ENCODE assay signal across 9 cellular contexts in the genomic region with DNA sequence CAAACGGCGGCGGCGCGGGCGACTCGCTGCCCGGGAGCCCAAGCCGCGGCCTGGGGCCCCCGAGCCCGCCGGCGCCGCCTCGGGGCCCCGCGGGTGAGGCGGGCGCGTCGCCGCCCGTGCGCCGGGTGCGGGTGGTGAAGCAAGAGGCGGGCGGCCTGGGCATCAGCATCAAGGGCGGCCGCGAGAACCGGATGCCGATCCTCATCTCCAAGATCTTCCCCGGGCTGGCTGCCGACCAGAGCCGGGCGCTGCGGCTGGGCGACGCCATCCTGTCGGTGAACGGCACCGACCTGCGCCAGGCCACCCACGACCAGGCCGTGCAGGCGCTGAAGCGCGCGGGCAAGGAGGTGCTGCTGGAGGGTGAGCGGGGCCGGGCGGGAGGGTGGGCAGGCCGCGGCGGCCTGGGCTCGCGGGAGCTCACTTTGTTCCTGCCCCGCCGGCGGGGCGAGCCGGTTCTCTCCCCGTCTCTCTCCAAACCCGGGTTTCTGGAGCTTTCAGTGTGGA. TPM values are rescaled to one million over a fixed set of nuclear protein-coding genes. Genes with fewer than 3 reads are reported as not detected.
DNase-seq lines count a peak whose midpoint lies in the region; ATAC-seq, FAIRE-seq and TF ChIP-seq lines count a peak whose summit lies in the region.
"Had no signal": no experiment of that assay in that cellular context is flagged by ENCODE, and none has a peak within 500 bp of the region (broad histone marks: within the 10 kb centered on the region; RNA-seq: fewer than 3 reads in every experiment).

No MANE protein-coding gene starts in this region.

- intact Hi-C loops in HCT116 (cut with micrococcal nuclease) = no loop called here
- intact Hi-C loops in activated T-helper 1 cell treated with anti-CD3 and anti-CD28 coated beads, Interleukin-12 subunit alpha, Interleukin-12 subunit beta, Interleukin-2, Interleukin-4 antibody, amounts not matched to agents 30 ng/mL and 10 ng/mL and 1 ng/mL, durations not matched to agents 14 hours and 24 hours and 36 hours (cut with micrococcal nuclease) = loop anchor here (1.0 to 10.0 kb wide), 8 partner anchors 17 to 903 kb away; a partner anchor contains a TSS

- H3K27ac ChIP-seq in HCT116 (ENCODE audit: low read depth, low read length) (peak overlapping the region; percentile 82), neural cell (ENCODE audit: low read length) (peak overlapping the region; percentile 12)

- TF ChIP-seq POLR2A in GM12891 (IDR thresholded peaks at IDR 0.05; ENCODE audit: low read depth, low read length) = no peak
- TF ChIP-seq POLR2A in HCT116 (IDR thresholded peaks at IDR 0.05; ENCODE audit: borderline replicate concordance, extremely low read depth, insufficient read depth, insufficient read length) = no peak

- H3K9ac ChIP-seq in HCT116 (ENCODE audit: low read length) (peak overlapping the region; percentile 74), neural cell (ENCODE audit: low read length) (peak overlapping the region; percentile 70)

- RAD21 ChIA-PET in HCT116 (lab: Charles Lee; ENCODE audit: low non-redundant PET in 1 of 2, low total read pairs in 2 of 2, uncharacterized antibody in 2 of 2, unreplicated experiment in 2 of 2) = interaction anchor here in 1 of 2 experiments (0.6 kb wide), 1 partner anchor 86 kb away, joined by 3 read pairs; no protein-coding TSS in a partner anchor

- peak overlapping the region; percentile 71 to 76 for H3K4me3 ChIP-seq in HCT116 (replicated peaks in 1 of 2; ENCODE audit: low read depth in 1 of 2, low read length in 2 of 2)
- peak overlapping the region; percentile 90 for H3K4me3 ChIP-seq in fibroblast of mammary gland (ENCODE audit: control insufficient read depth, low read depth, low read length)
- H3K4me3 ChIP-seq in neural cell (ENCODE audit: low read length) = peak overlapping the region; percentile 84

- H3K9me3 ChIP-seq in HCT116 (ENCODE audit: control insufficient read depth in 1 of 2, insufficient read depth in 1 of 2, low read depth in 1 of 2, low read length in 2 of 2) = no peaks in the 10 kb centered on the region
- H3K9me3 ChIP-seq in neural cell (ENCODE audit: low read length) = no peaks in the 10 kb centered on the region

- peaks cover 18% of the 10 kb centered on the region for H3K36me3 Mint-ChIP-seq in activated T-helper 1 cell treated with anti-CD3 and anti-CD28 coated beads, Interleukin-12 subunit alpha, Interleukin-12 subunit beta, Interleukin-2, Interleukin-4 antibody, amounts not matched to agents 30 ng/mL and 10 ng/mL and 1 ng/mL, durations not matched to agents 14 hours and 24 hours and 36 hours (ENCODE audit: low read depth)
- peaks cover 9% of the 10 kb centered on the region for H3K36me3 Mint-ChIP-seq in type B pancreatic cell

- peaks cover 58% of the 10 kb centered on the region for H3K4me1 Mint-ChIP-seq in activated T-helper 1 cell treated with anti-CD3 and anti-CD28 coated beads, Interleukin-12 subunit alpha, Interleukin-12 subunit beta, Interleukin-2, Interleukin-4 antibody, amounts not matched to agents 30 ng/mL and 10 ng/mL and 1 ng/mL, durations not matched to agents 14 hours and 24 hours and 36 hours (ENCODE audit: low read depth)
- peaks cover 33% of the 10 kb centered on the region for H3K4me1 Mint-ChIP-seq in type B pancreatic cell (ENCODE audit: unreplicated experiment)

- peak overlapping the region; percentile 94 for H3K4me2 ChIP-seq in HCT116 (ENCODE audit: low read length)
- H3K4me2 ChIP-seq in neural cell (ENCODE audit: low read length) = peak overlapping the region; percentile 83

- DNase-seq in GM12891 (ENCODE audit: insufficient read length, low spot score) (peak; percentile 52), HCT116 (ENCODE audit: low read depth, low spot score) (no peak), NCI-H2171 treated with DMSO at 0.1 percent for 48 hours (lab: John Stamatoyannopoulos, UW) (peak; percentile 57), fibroblast of mammary gland (ENCODE audit: low read depth) (no peak), type B pancreatic cell (ENCODE audit: extremely low spot score, unreplicated experiment) (peak; percentile 73), DMS114 treated with DMSO at 0.1 percent for 48 hours (lab: John Stamatoyannopoulos, UW; ENCODE audit: unreplicated experiment) (no peak)
- DNase-seq in activated T-helper 1 cell treated with anti-CD3 and anti-CD28 coated beads, Interleukin-12 subunit alpha, Interleukin-12 subunit beta, Interleukin-2, Interleukin-4 antibody, amounts not matched to agents 30 ng/mL and 10 ng/mL and 1 ng/mL, durations not matched to agents 14 hours and 24 hours and 36 hours (ENCODE audit: low spot score) = peak; percentile 33

- CTCF ChIA-PET in HCT116 (lab: Charles Lee) = no interaction called here

- peaks cover 7% of the 10 kb centered on the region for H3F3A ChIP-seq in neural cell (ENCODE audit: insufficient read depth, low read length, poor library complexity, severe bottlenecking)

- POLR2A ChIA-PET in HCT116 (lab: Charles Lee) = no interaction called here

- H3K9me2 ChIP-seq in HCT116 (ENCODE audit: insufficient read depth) (no peaks in the 10 kb centered on the region), neural cell (ENCODE audit: insufficient read depth, low read length) (no peaks in the 10 kb centered on the region)

- no peak for FAIRE-seq in GM12891 (lab: Jason Lieb, UNC)
- FAIRE-seq: islet of Langerhans had no signal

- no peak for TF ChIP-seq CTCF in HCT116 (IDR thresholded peaks at IDR 0.05 in 2 of 3, conservative IDR thresholded peaks at IDR 0.05 in 1 of 3; ENCODE audit: borderline replicate concordance in 1 of 3, insufficient read depth in 1 of 3, low read depth in 2 of 3, low read length in 2 of 3)
- no peak for TF ChIP-seq CTCF in fibroblast of mammary gland (conservative IDR thresholded peaks at IDR 0.05; ENCODE audit: control insufficient read depth, insufficient read depth, low read depth, low read length)
- TF ChIP-seq CTCF in neural cell (IDR thresholded peaks at IDR 0.05; ENCODE audit: poor library complexity, severe bottlenecking) = no peak
- TF ChIP-seq CTCF in type B pancreatic cell (conservative IDR thresholded peaks at IDR 0.05) = no peak

- H3K36me3 ChIP-seq in HCT116 (ENCODE audit: control insufficient read depth in 1 of 2, insufficient read depth in 2 of 2, low read length in 2 of 2) = no peaks in the 10 kb centered on the region
- no peaks in the 10 kb centered on the region for H3K36me3 ChIP-seq in neural cell (ENCODE audit: insufficient read depth, low read length)

- H3K79me2 ChIP-seq in HCT116 (ENCODE audit: insufficient read depth, low read length) (peaks cover 41% of the 10 kb centered on the region), neural cell (replicated peaks; ENCODE audit: insufficient read depth, low read length) (peaks cover 25% of the 10 kb centered on the region)

- peak overlapping the region; percentile 92 for H3K4me3 Mint-ChIP-seq in activated T-helper 1 cell treated with anti-CD3 and anti-CD28 coated beads, Interleukin-12 subunit alpha, Interleukin-12 subunit beta, Interleukin-2, Interleukin-4 antibody, amounts not matched to agents 30 ng/mL and 10 ng/mL and 1 ng/mL, durations not matched to agents 14 hours and 24 hours and 36 hours
- H3K4me3 Mint-ChIP-seq in type B pancreatic cell = peak overlapping the region; percentile 90

- no peaks in the 10 kb centered on the region for H4K20me1 ChIP-seq in HCT116 (ENCODE audit: insufficient read depth)
- H4K20me1 ChIP-seq in neural cell (ENCODE audit: insufficient read depth) = no peaks in the 10 kb centered on the region

- H2AFZ ChIP-seq in HCT116 (ENCODE audit: low read depth, low read length, poor library complexity, severe bottlenecking) (no peak overlapping the region), neural cell (ENCODE audit: low read depth, low read length) (no peak overlapping the region)

- H3K9me3 Mint-ChIP-seq in activated T-helper 1 cell treated with anti-CD3 and anti-CD28 coated beads, Interleukin-12 subunit alpha, Interleukin-12 subunit beta, Interleukin-2, Interleukin-4 antibody, amounts not matched to agents 30 ng/mL and 10 ng/mL and 1 ng/mL, durations not matched to agents 14 hours and 24 hours and 36 hours = no peaks in the 10 kb centered on the region
- no peaks in the 10 kb centered on the region for H3K9me3 Mint-ChIP-seq in type B pancreatic cell

- peaks cover 23 to 41% of the 10 kb centered on the region in 2 experiments for H3K4me1 ChIP-seq in HCT116 (ENCODE audit: control insufficient read depth in 1 of 2, insufficient read depth in 2 of 2, low read length in 2 of 2)

- no peaks in the 10 kb centered on the region for H3K27me3 Mint-ChIP-seq in activated T-helper 1 cell treated with anti-CD3 and anti-CD28 coated beads, Interleukin-12 subunit alpha, Interleukin-12 subunit beta, Interleukin-2, Interleukin-4 antibody, amounts not matched to agents 30 ng/mL and 10 ng/mL and 1 ng/mL, durations not matched to agents 14 hours and 24 hours and 36 hours (ENCODE audit: insufficient read depth)
- H3K27me3 Mint-ChIP-seq in type B pancreatic cell = no peaks in the 10 kb centered on the region

- no TSS peak for BruUV-seq in HCT116 (replicated peaks; lab: Mats Ljungman, UMichigan)

- no peaks in the 10 kb centered on the region for H3K27me3 ChIP-seq in HCT116 (ENCODE audit: insufficient read depth, low read length)
- no peaks in the 10 kb centered on the region for H3K27me3 ChIP-seq in neural cell (ENCODE audit: insufficient read depth, low read depth, low read length)

- TF ChIP-seq EP300 in neural cell (conservative IDR thresholded peaks at IDR 0.05; ENCODE audit: poor library complexity, severe bottlenecking) = no peak

- no peak for TF ChIP-seq RAD21 in HCT116 (IDR thresholded peaks at IDR 0.05; ENCODE audit: low read depth)
- no peak for TF ChIP-seq RAD21 in neural cell (conservative IDR thresholded peaks at IDR 0.05)

- H3K27ac Mint-ChIP-seq in activated T-helper 1 cell treated with anti-CD3 and anti-CD28 coated beads, Interleukin-12 subunit alpha, Interleukin-12 subunit beta, Interleukin-2, Interleukin-4 antibody, amounts not matched to agents 30 ng/mL and 10 ng/mL and 1 ng/mL, durations not matched to agents 14 hours and 24 hours and 36 hours = peak overlapping the region; percentile 86
- H3K27ac Mint-ChIP-seq in type B pancreatic cell = peak overlapping the region; percentile 86

- ATAC-seq in HCT116 = peak; percentile 48

RNA-seq across cellular contexts. Expression of a gene that starts 0.5 kb away (rescaled TPM):
- 2.1 TPM for polyA plus RNA-seq in GM12891 (2012; ENCODE audit: low read depth, missing spikeins)
- total RNA-seq in HCT116 (2021; ENCODE audit: unreplicated experiment) = 38.1 TPM
- 8.0 and 10.6 TPM in 2 replicates for polyA plus RNA-seq in HCT116 (2012)
- 27.9 and 29.4 TPM in 2 replicates for total RNA-seq in activated T-helper 1 cell treated with anti-CD3 and anti-CD28 coated beads, Interleukin-12 subunit alpha, Interleukin-12 subunit beta, Interleukin-2, Interleukin-4 antibody, amounts not matched to agents 30 ng/mL and 10 ng/mL and 1 ng/mL, durations not matched to agents 14 hours and 24 hours and 36 hours
- polyA plus RNA-seq in neural cell = 7.0 and 8.2 TPM in 2 replicates
- 14.1 and 18.3 TPM in 2 replicates for polyA minus RNA-seq in neural cell
- total RNA-seq in type B pancreatic cell (ENCODE audit: low replicate concordance) = 20.9 and 22.2 TPM in 2 replicates

RNA-seq across cellular contexts. Expression of a gene that starts 55.0 kb away (rescaled TPM):
- polyA plus RNA-seq in GM12891 (2012; ENCODE audit: low read depth, missing spikeins) = 52.6 TPM
- total RNA-seq in HCT116 (2021; ENCODE audit: unreplicated experiment) (125 TPM), type B pancreatic cell (ENCODE audit: low replicate concordance) (42.5 and 51.9 TPM in 2 replicates)
- polyA plus RNA-seq in HCT116 (2012) = 78.2 and 80.1 TPM in 2 replicates
- total RNA-seq in activated T-helper 1 cell treated with anti-CD3 and anti-CD28 coated beads, Interleukin-12 subunit alpha, Interleukin-12 subunit beta, Interleukin-2, Interleukin-4 antibody, amounts not matched to agents 30 ng/mL and 10 ng/mL and 1 ng/mL, durations not matched to agents 14 hours and 24 hours and 36 hours = 117 and 127 TPM in 2 replicates
- polyA plus RNA-seq in neural cell = 18.5 and 23.6 TPM in 2 replicates
- 30.6 and 35.1 TPM in 2 replicates for polyA minus RNA-seq in neural cell

RNA-seq across cellular contexts. Expression of a gene that starts 55.1 kb away (rescaled TPM):
- polyA plus RNA-seq in GM12891 (2012; ENCODE audit: low read depth, missing spikeins) = 83.6 TPM
- 184 TPM for total RNA-seq in HCT116 (2021; ENCODE audit: unreplicated experiment)
- 123 and 145 TPM in 2 replicates for polyA plus RNA-seq in HCT116 (2012)
- total RNA-seq in activated T-helper 1 cell treated with anti-CD3 and anti-CD28 coated beads, Interleukin-12 subunit alpha, Interleukin-12 subunit beta, Interleukin-2, Interleukin-4 antibody, amounts not matched to agents 30 ng/mL and 10 ng/mL and 1 ng/mL, durations not matched to agents 14 hours and 24 hours and 36 hours = 134 and 143 TPM in 2 replicates
- polyA plus RNA-seq in neural cell = 109 and 133 TPM in 2 replicates
- polyA minus RNA-seq in neural cell = 100 and 119 TPM in 2 replicates
- total RNA-seq in type B pancreatic cell (ENCODE audit: low replicate concordance) = 101 and 131 TPM in 2 replicates

Comparison
In these comparisons a context has a peak if more than half of its experiments do, and no peak if none do; other contexts are left out.
1. DNase-seq: peak in GM12891 (single experiment), NCI-H2171 treated with DMSO at 0.1 percent for 48 hours (single experiment), activated T-helper 1 cell treated with anti-CD3 and anti-CD28 coated beads, Interleukin-12 subunit alpha, Interleukin-12 subunit beta, Interleukin-2, Interleukin-4 antibody, amounts not matched to agents 30 ng/mL and 10 ng/mL and 1 ng/mL, durations not matched to agents 14 hours and 24 hours and 36 hours (single experiment) and type B pancreatic cell (single experiment); none in HCT116 (single experiment), fibroblast of mammary gland (single experiment) and DMS114 treated with DMSO at 0.1 percent for 48 hours (single experiment).
2. Peak in every context shown above with its lines, with median percentiles within 50 percentile points of each other: H3K4me3 ChIP-seq.